ENCODE assay signal across 9 cellular contexts in the genomic region with DNA sequence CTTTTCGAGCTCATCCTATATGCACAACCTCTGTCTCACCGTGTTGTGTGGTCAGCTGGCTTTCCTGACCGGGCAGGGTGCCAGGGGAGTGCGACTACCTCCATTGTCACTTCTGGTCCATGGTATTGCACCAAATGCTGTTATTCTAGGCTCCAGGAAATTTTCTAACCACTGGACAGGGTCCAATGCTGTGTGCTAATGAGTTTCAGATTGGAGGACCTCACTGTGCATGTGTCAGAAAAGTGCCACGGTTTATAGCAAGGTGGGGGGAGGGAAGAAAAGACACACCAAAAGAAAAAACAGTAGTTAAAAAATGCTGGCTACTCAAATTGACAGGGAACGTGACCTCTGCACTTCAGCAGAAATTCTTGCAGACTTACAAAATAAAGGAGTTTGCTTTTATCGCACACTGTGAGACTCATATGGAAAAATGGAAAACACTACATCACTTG.
DNase-seq lines count a peak whose midpoint lies in the region; ATAC-seq and TF ChIP-seq lines count a peak whose summit lies in the region.
"Had no signal": no experiment of that assay in that cellular context is flagged by ENCODE, and none has a peak within 500 bp of the region (broad histone marks: within the 10 kb centered on the region; RNA-seq: fewer than 3 reads in every experiment).

No MANE protein-coding gene starts in this region.

- H3K27ac ChIP-seq in neutrophil, result peak overlapping the region; percentile 29

- peaks cover 21 to 24% of the 10 kb centered on the region in 2 experiments for H3K4me1 ChIP-seq in neutrophil (ENCODE audit: control insufficient read depth in 1 of 2, insufficient read depth in 1 of 2, low read depth in 1 of 2, low read length in 1 of 2)

- H3K4me3 ChIP-seq in neutrophil (ENCODE audit: low read depth in 1 of 2, low read length in 1 of 2), result no peak overlapping the region

- no peak for TF ChIP-seq CTCF in neutrophil (IDR thresholded peaks at IDR 0.05)

- no peaks in the 10 kb centered on the region for H3K9me3 ChIP-seq in neutrophil

- H3K36me3 ChIP-seq in neutrophil, result peaks cover 9% of the 10 kb centered on the region

- H3K27me3 ChIP-seq in neutrophil, result no peaks in the 10 kb centered on the region

- ATAC-seq in HG03097 (IDR thresholded peaks at IDR 0.05; ENCODE audit: low FRiP score, unreplicated experiment), result no peak

- DNase-seq in Caki2 (ENCODE audit: low read depth), result peak; percentile 87
- DNase-seq in NCI-H748 (lab: John Stamatoyannopoulos, UW; ENCODE audit: unreplicated experiment), result peak; percentile 89
- peak; percentile 91 for DNase-seq in dermis blood vessel endothelial cell
- no peak for DNase-seq in DMS79 (lab: John Stamatoyannopoulos, UW)
- DNase-seq in AG08396 (ENCODE audit: low spot score), result no peak
- no peak for DNase-seq in NCI-H1436 treated with DMSO at 0.1 percent for 48 hours (lab: John Stamatoyannopoulos, UW)
- DNase-seq: NCI-H1417 treated with DMSO at 0.1 percent for 48 hours had no signal

- in situ Hi-C loops in Caki2 (cut with HindIII; ENCODE audit: low pct_unique_long_range_greater_than_20kb, low sequenced_read_pairs), result loop anchor here (25.0 kb wide), 1 partner anchor 484 kb away; the partner anchor contains the start of gene FOXP1

Comparison
In these comparisons a context has a peak if more than half of its experiments do, and no peak if none do; other contexts are left out.
1. DNase-seq: peak in Caki2 (single experiment), NCI-H748 (single experiment) and dermis blood vessel endothelial cell (single experiment); none in DMS79 (single experiment), AG08396 (single experiment) and NCI-H1436 treated with DMSO at 0.1 percent for 48 hours (single experiment).